Comparison of ENCODE assay signal across 25 cellular contexts in genomic region chr13:113075711-113076110, GRCh38. TPM values are rescaled to one million over a fixed set of nuclear protein-coding genes. Genes with fewer than 3 reads are reported as not detected.
"Had no signal": no experiment of that assay in that cellular context is flagged by ENCODE, and none has a peak within 500 bp of the region (broad histone marks: within the 10 kb centered on the region; RNA-seq: fewer than 3 reads in every experiment).

No MANE protein-coding gene starts in this region.

- H3K4me1 ChIP-seq: body of pancreas, right lobe of liver, stomach, uterus had no signal

- H3K9me3 Mint-ChIP-seq: activated naive CD4-positive, alpha-beta T cell treated with anti-CD3 and anti-CD28 coated beads, Interleukin-2, amount 10 ng/mL, durations not matched to agents 7 days and 5 days; stimulated activated effector memory CD8-positive, alpha-beta T cell treated with anti-CD3 and anti-CD28 coated beads, Interleukin-12 subunit alpha, Interleukin-12 subunit beta, amount 100 ng/mL, for 72 hours; T-helper 1 cell treated with Interleukin-12 subunit alpha and Interleukin-12 subunit beta and Interleukin-4 antibody, amounts not matched to agents 30 μg/mL and 1 μg/mL, for 36 hours had no signal

- H3K36me3 ChIP-seq: cardiac muscle cell, uterus had no signal

- H3K36me3 Mint-ChIP-seq: activated naive CD4-positive, alpha-beta T cell treated with anti-CD3 and anti-CD28 coated beads, Interleukin-2, amount 10 ng/mL, durations not matched to agents 7 days and 5 days; stimulated activated effector memory CD8-positive, alpha-beta T cell treated with anti-CD3 and anti-CD28 coated beads, Interleukin-12 subunit alpha, Interleukin-12 subunit beta, amount 100 ng/mL, for 72 hours had no signal

- H3K27ac Mint-ChIP-seq: activated CD4-positive, alpha-beta memory T cell treated with anti-CD3 and anti-CD28 coated beads for 36 hours; activated naive CD4-positive, alpha-beta T cell treated with anti-CD3 and anti-CD28 coated beads, Interleukin-2, amount 10 ng/mL, durations not matched to agents 7 days and 5 days; naive thymus-derived CD8-positive, alpha-beta T cell; stimulated activated effector memory CD8-positive, alpha-beta T cell treated with anti-CD3 and anti-CD28 coated beads, Interleukin-12 subunit alpha, Interleukin-12 subunit beta, amount 100 ng/mL, for 72 hours; T-helper 1 cell treated with Interleukin-12 subunit alpha and Interleukin-12 subunit beta and Interleukin-4 antibody, amounts not matched to agents 30 μg/mL and 1 μg/mL, for 36 hours had no signal

- ATAC-seq: body of pancreas; naive thymus-derived CD8-positive, alpha-beta T cell; right lobe of liver; stimulated activated effector memory CD8-positive, alpha-beta T cell treated with anti-CD3 and anti-CD28 coated beads, Interleukin-12 subunit alpha, Interleukin-12 subunit beta, amount 100 ng/mL, for 72 hours had no signal

- DNase-seq: activated CD4-positive, alpha-beta memory T cell treated with anti-CD3 and anti-CD28 coated beads for 36 hours; activated CD4-positive, alpha-beta T cell treated with anti-CD3 and anti-CD28 coated beads for 48 hours; activated effector memory CD4-positive, alpha-beta T cell treated with anti-CD3 and anti-CD28 coated beads, Interleukin-2, amount 50 U/mL, for 16 hours; activated naive CD4-positive, alpha-beta T cell treated with anti-CD3 and anti-CD28 coated beads, Interleukin-2, amount 10 ng/mL, durations not matched to agents 7 days and 5 days; activated T-cell treated with anti-CD3 and anti-CD28 coated beads, Interleukin-2, amount 50 U/mL, for 48 hours; amygdala; body of pancreas; dermis blood vessel endothelial cell; effector CD8-positive, alpha-beta T cell; erythroblast; foreskin fibroblast; hippocampal formation; naive thymus-derived CD8-positive, alpha-beta T cell; stimulated activated CD4-positive, alpha-beta T cell treated with anti-CD3 and anti-CD28 coated beads, Interleukin-2, amount 100 ng/mL, for 24 hours; stomach; trophoblast cell; uterus had no signal

- H3K4me3 ChIP-seq: body of pancreas, cardiac muscle cell, lung, right lobe of liver, skin epidermis, stomach, uterus had no signal

- H3K27me3 ChIP-seq: body of pancreas, cardiac muscle cell, right lobe of liver, stomach, uterus had no signal

- H3K4me1 Mint-ChIP-seq: activated naive CD4-positive, alpha-beta T cell treated with anti-CD3 and anti-CD28 coated beads, Interleukin-2, amount 10 ng/mL, durations not matched to agents 7 days and 5 days; stimulated activated effector memory CD8-positive, alpha-beta T cell treated with anti-CD3 and anti-CD28 coated beads, Interleukin-12 subunit alpha, Interleukin-12 subunit beta, amount 100 ng/mL, for 72 hours had no signal

- H3K9me3 ChIP-seq: body of pancreas, right lobe of liver, stomach, uterus had no signal

- H3K27ac ChIP-seq: body of pancreas, cardiac muscle cell, right lobe of liver, skin epidermis, stomach, uterus had no signal

- H3K27me3 Mint-ChIP-seq: activated CD4-positive, alpha-beta memory T cell treated with anti-CD3 and anti-CD28 coated beads for 36 hours; activated naive CD4-positive, alpha-beta T cell treated with anti-CD3 and anti-CD28 coated beads, Interleukin-2, amount 10 ng/mL, durations not matched to agents 7 days and 5 days; naive thymus-derived CD8-positive, alpha-beta T cell had no signal

- H3K4me3 Mint-ChIP-seq: activated CD4-positive, alpha-beta memory T cell treated with anti-CD3 and anti-CD28 coated beads for 36 hours; activated naive CD4-positive, alpha-beta T cell treated with anti-CD3 and anti-CD28 coated beads, Interleukin-2, amount 10 ng/mL, durations not matched to agents 7 days and 5 days; naive thymus-derived CD8-positive, alpha-beta T cell; stimulated activated effector memory CD8-positive, alpha-beta T cell treated with anti-CD3 and anti-CD28 coated beads, Interleukin-12 subunit alpha, Interleukin-12 subunit beta, amount 100 ng/mL, for 72 hours; T-helper 1 cell treated with Interleukin-12 subunit alpha and Interleukin-12 subunit beta and Interleukin-4 antibody, amounts not matched to agents 30 μg/mL and 1 μg/mL, for 36 hours had no signal

RNA-seq across cellular contexts. Expression of gene F7, which starts 29.9 kb away (rescaled TPM):
- total RNA-seq: body of pancreas, dermis blood vessel endothelial cell, fibroblast of lung, osteocyte, stomach had no signal
- polyA plus RNA-seq: cardiac muscle cell, fibroblast of lung had no signal

RNA-seq across cellular contexts. Expression of gene F10, which starts 46.9 kb away (rescaled TPM):
- total RNA-seq: activated CD4-positive, alpha-beta memory T cell treated with anti-CD3 and anti-CD28 coated beads for 36 hours; dermis blood vessel endothelial cell; naive thymus-derived CD8-positive, alpha-beta T cell had no signal
- polyA plus RNA-seq: naive thymus-derived CD8-positive, alpha-beta T cell had no signal
